In the genomic region with DNA sequence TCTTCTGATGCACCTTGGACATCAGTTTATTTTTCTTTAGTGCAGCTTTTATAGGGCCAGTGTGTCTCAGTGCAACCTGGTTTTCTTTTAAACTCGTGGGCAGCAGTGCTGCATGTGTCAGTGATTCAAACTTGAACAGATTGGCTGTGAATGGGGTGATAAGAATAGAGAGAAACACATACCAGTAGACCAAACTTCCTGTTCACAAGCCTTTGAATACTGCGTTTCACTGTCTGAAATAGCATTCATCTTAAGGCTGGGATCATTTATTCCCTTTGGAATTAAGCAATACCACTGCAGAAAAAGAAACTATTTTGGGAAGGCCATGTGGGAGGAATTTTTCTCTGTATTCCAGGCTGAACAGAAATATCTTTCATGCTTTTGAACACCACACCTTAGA, we compare ENCODE assay signal across 1 cellular context.
TF ChIP-seq lines count a peak whose summit lies in the region.

No MANE protein-coding gene starts in this region.

TF ChIP-seq in endothelial cell of umbilical vein, 7 proteins besides CTCF, POLR2A, EP300 and RAD21:
- TF ChIP-seq MYC (IDR thresholded peaks at IDR 0.05; ENCODE audit: low read depth, low read length) (no peak), EZH2 (IDR thresholded peaks at IDR 0.05; ENCODE audit: borderline replicate concordance, low read depth, low read length, severe bottlenecking) (no peak), FOS (IDR thresholded peaks at IDR 0.05; ENCODE audit: borderline replicate concordance, insufficient read depth, low read length) (no peak)
